ENCODE assay signal across 19 cellular contexts in genomic region chr2:105763076-105763475, GRCh38. TPM values are rescaled to one million over a fixed set of nuclear protein-coding genes. Genes with fewer than 3 reads are reported as not detected.
DNase-seq lines count a peak whose midpoint lies in the region; ATAC-seq and TF ChIP-seq lines count a peak whose summit lies in the region.
"Had no signal": no experiment of that assay in that cellular context is flagged by ENCODE, and none has a peak within 500 bp of the region (broad histone marks: within the 10 kb centered on the region; RNA-seq: fewer than 3 reads in every experiment).

No MANE protein-coding gene starts in this region.

- peak overlapping the region; percentile 94 for H3K27ac Mint-ChIP-seq in central memory CD8-positive, alpha-beta T cell (ENCODE audit: low read depth)
- no peak overlapping the region for H3K27ac Mint-ChIP-seq in MCF 10A (ENCODE audit: low read depth, unreplicated experiment)
- H3K27ac Mint-ChIP-seq: nephron progenitor cell had no signal

- H3K27me3 ChIP-seq in Peyer's patch (no peaks in the 10 kb centered on the region), psoas muscle (ENCODE audit: insufficient read depth in 3 of 3, low read length in 2 of 3) (no peaks in the 10 kb centered on the region)
- H3K27me3 ChIP-seq: dorsolateral prefrontal cortex, left lung had no signal

- H3K4me1 ChIP-seq in Peyer's patch: peaks cover 0 to 28% (median 0%) of the 10 kb centered on the region in 4 donors
- H3K4me1 ChIP-seq in psoas muscle: peaks cover 31% of the 10 kb centered on the region

- TF ChIP-seq CTCF in Peyer's patch (IDR thresholded peaks at IDR 0.05): no peak
- TF ChIP-seq CTCF in psoas muscle (IDR thresholded peaks at IDR 0.05): no peak
- TF ChIP-seq CTCF in MCF 10A (IDR thresholded peaks at IDR 0.05; ENCODE audit: unreplicated experiment): no peak

- no peaks in the 10 kb centered on the region for H3K27me3 Mint-ChIP-seq in central memory CD8-positive, alpha-beta T cell
- H3K27me3 Mint-ChIP-seq in MCF 10A (ENCODE audit: insufficient read depth, unreplicated experiment): no peaks in the 10 kb centered on the region

- no peak for TF ChIP-seq POLR2A in Peyer's patch (IDR thresholded peaks at IDR 0.05)
- TF ChIP-seq POLR2A in GM18505 (IDR thresholded peaks at IDR 0.05; ENCODE audit: borderline replicate concordance, extremely low read depth, insufficient read depth, insufficient read length): no peak

- no peak for ATAC-seq in central memory CD8-positive, alpha-beta T cell (replicated peaks; ENCODE audit: extremely low read depth, poor library complexity, severe bottlenecking)
- peak; percentile 74 to 87 (median 82) for ATAC-seq in psoas muscle
- ATAC-seq in HG03108 (IDR thresholded peaks at IDR 0.05; ENCODE audit: unreplicated experiment): no peak
- no peak for ATAC-seq in GM18505 (IDR thresholded peaks at IDR 0.05; ENCODE audit: unreplicated experiment)
- ATAC-seq: left lung had no signal

- POLR2A ChIA-PET in MCF 10A (lab: Yijun Ruan, JAX): interaction anchor here (0.6 to 0.8 kb wide), 3 partner anchors 19 to 58 kb away, joined by 3 read pairs; no protein-coding TSS in a partner anchor

- BruUV-seq in MCF 10A (replicated peaks; lab: Mats Ljungman, UMichigan): no TSS peak

- 21 to 39% (median 35%) methylated on average over 10 of the region's 10 CpGs for WGBS in psoas muscle, 3 donors

- H3K36me3 Mint-ChIP-seq in central memory CD8-positive, alpha-beta T cell (ENCODE audit: insufficient read depth): peaks cover 25% of the 10 kb centered on the region
- peaks cover 9% of the 10 kb centered on the region for H3K36me3 Mint-ChIP-seq in MCF 10A (ENCODE audit: insufficient read depth, unreplicated experiment)

- peaks cover 87% of the 10 kb centered on the region for H3K4me1 Mint-ChIP-seq in central memory CD8-positive, alpha-beta T cell
- no peaks in the 10 kb centered on the region for H3K4me1 Mint-ChIP-seq in MCF 10A (ENCODE audit: insufficient read depth, unreplicated experiment)

- CTCF ChIA-PET in MCF 10A (lab: Yijun Ruan, JAX): no interaction called here

- H3K4me3 ChIP-seq in Peyer's patch: no peak overlapping the region
- H3K4me3 ChIP-seq in psoas muscle: no peak overlapping the region
- H3K4me3 ChIP-seq: left lung had no signal

- H3K4me3 Mint-ChIP-seq in central memory CD8-positive, alpha-beta T cell: peak overlapping the region; percentile 73
- no peak overlapping the region for H3K4me3 Mint-ChIP-seq in MCF 10A (ENCODE audit: unreplicated experiment)
- H3K4me3 Mint-ChIP-seq: activated T-helper 1 cell treated with anti-CD3 and anti-CD28 coated beads, Interleukin-12 subunit alpha, Interleukin-12 subunit beta, Interleukin-2, Interleukin-4 antibody, amounts not matched to agents 30 ng/mL and 10 ng/mL and 1 ng/mL, durations not matched to agents 14 hours and 24 hours and 36 hours; nephron progenitor cell had no signal

- H3K9me3 ChIP-seq in Peyer's patch: no peaks in the 10 kb centered on the region
- H3K9me3 ChIP-seq in psoas muscle: no peaks in the 10 kb centered on the region
- H3K9me3 ChIP-seq: left lung had no signal

- H3K9me3 Mint-ChIP-seq in central memory CD8-positive, alpha-beta T cell: no peaks in the 10 kb centered on the region
- H3K9me3 Mint-ChIP-seq in MCF 10A (ENCODE audit: unreplicated experiment): no peaks in the 10 kb centered on the region
- H3K9me3 Mint-ChIP-seq: activated T-helper 1 cell treated with anti-CD3 and anti-CD28 coated beads, Interleukin-12 subunit alpha, Interleukin-12 subunit beta, Interleukin-2, Interleukin-4 antibody, amounts not matched to agents 30 ng/mL and 10 ng/mL and 1 ng/mL, durations not matched to agents 14 hours and 24 hours and 36 hours; nephron progenitor cell had no signal

- peak; percentile 41 for DNase-seq in activated effector memory CD4-positive, alpha-beta T cell treated with anti-CD3 and anti-CD28 coated beads, Interleukin-2, amount 50 U/mL, for 16 hours
- no peak for DNase-seq in activated effector memory CD4-positive, alpha-beta T cell treated with Interleukin-2 at 50 U/mL for 16 hours
- DNase-seq in Peyer's patch: peak in 2 of 3 donors; percentile 13 to 30
- DNase-seq in central memory CD8-positive, alpha-beta T cell (ENCODE audit: low spot score in 2 of 2): no peak
- DNase-seq in psoas muscle: no peak
- DNase-seq in MCF 10A (ENCODE audit: unreplicated experiment): no peak
- DNase-seq: Kasumi-1, left lung, NCI-H1048, NCI-H187 treated with DMSO at 0.1 percent for 48 hours, NCI-H748 treated with DMSO at 0.1 percent for 48 hours, nephron progenitor cell, posterior cingulate gyrus, T-helper 1 cell had no signal

- H3K36me3 ChIP-seq in Peyer's patch: no peaks in the 10 kb centered on the region
- H3K36me3 ChIP-seq in psoas muscle (ENCODE audit: insufficient read depth in 1 of 2, low read depth in 1 of 2): no peaks in the 10 kb centered on the region
- H3K36me3 ChIP-seq: left lung had no signal

- H3K27ac ChIP-seq in Peyer's patch (no peak overlapping the region), psoas muscle (no peak overlapping the region)
- H3K27ac ChIP-seq: epithelial cell of prostate had no signal

- intact Hi-C loops in psoas muscle (cut with DNase I): no loop called here
- intact Hi-C loops in MCF 10A (cut with micrococcal nuclease): no loop called here

RNA-seq across cellular contexts. Expression of gene NCK2, which starts 18.4 kb away (rescaled TPM):
- total RNA-seq in Peyer's patch (10 to 100 TPM; 58.6 to 94.5 (median 85.8) TPM), psoas muscle (10 to 100 TPM; 33.9 to 53.1 (median 41.1) TPM), MCF 10A (2022) (35.3 and 36.5 TPM in 2 replicates)
- 100 to 1,000 TPM in 1 of 3 donors, 10 to 100 TPM in 2; 26.5 to 111 (median 39.6) TPM for polyA plus RNA-seq in psoas muscle

Comparison
In these comparisons a context has a peak if more than half of its experiments do, and no peak if none do; other contexts are left out.
1. DNase-seq: peak in activated effector memory CD4-positive, alpha-beta T cell treated with anti-CD3 and anti-CD28 coated beads, Interleukin-2, amount 50 U/mL, for 16 hours (single experiment) and Peyer's patch (2 of 3); none in activated effector memory CD4-positive, alpha-beta T cell treated with Interleukin-2 at 50 U/mL for 16 hours (single experiment), central memory CD8-positive, alpha-beta T cell (0 of 2), psoas muscle (0 of 2) and MCF 10A (single experiment).
2. ATAC-seq: peak in psoas muscle (4 of 4); none in central memory CD8-positive, alpha-beta T cell (single experiment), HG03108 (single experiment) and GM18505 (single experiment).